In genomic region chr19:45526143-45526542, GRCh38 we compare ENCODE assay signal across 1 cellular context.
TF ChIP-seq lines count a peak whose summit lies in the region.

No MANE protein-coding gene starts in this region.

TF ChIP-seq in GM12878, 131 proteins besides CTCF, POLR2A, EP300 and RAD21 (continued from another document):
- TF ChIP-seq REST (IDR thresholded peaks at IDR 0.05; ENCODE audit: low read depth, low read length) (no peak), STAT1 (conservative IDR thresholded peaks at IDR 0.05) (no peak), ATF3 (IDR thresholded peaks at IDR 0.05; ENCODE audit: borderline replicate concordance, extremely low read depth, low read depth, low read length) (no peak)
